Comparison of ENCODE assay signal across 14 cellular contexts in the genomic region with DNA sequence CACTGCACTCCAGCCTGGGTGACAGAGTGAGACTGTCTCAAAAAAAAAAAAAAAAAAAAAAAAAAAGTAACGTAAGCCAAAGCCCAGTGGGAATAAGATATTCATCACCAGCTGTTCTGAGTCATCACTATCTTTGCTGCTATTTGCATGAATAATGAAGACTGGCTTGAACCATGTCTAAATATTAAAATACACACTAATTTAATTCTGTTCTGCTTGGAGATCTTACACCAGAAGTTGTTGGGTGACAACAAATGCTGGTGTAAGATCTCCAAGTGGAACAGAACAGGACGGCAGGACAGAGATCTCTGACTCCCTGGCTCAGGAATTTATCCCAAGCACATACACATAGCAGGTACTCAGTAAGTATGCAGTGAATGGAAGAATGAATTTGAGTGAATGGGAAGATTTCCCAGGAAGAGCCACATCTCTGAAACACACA. TPM values are rescaled to one million over a fixed set of nuclear protein-coding genes. Genes with fewer than 3 reads are reported as not detected.
DNase-seq lines count a peak whose midpoint lies in the region; ATAC-seq and TF ChIP-seq lines count a peak whose summit lies in the region.
"Had no signal": no experiment of that assay in that cellular context is flagged by ENCODE, and none has a peak within 500 bp of the region (broad histone marks: within the 10 kb centered on the region; RNA-seq: fewer than 3 reads in every experiment).

No MANE protein-coding gene starts in this region.

- H3K27ac ChIP-seq in SK-N-SH (ENCODE audit: low read depth in 2 of 2, low read length in 1 of 2) (peak overlapping the region in 1 of 2 experiments; percentile 55; a peak in 2 of 4 replicates), dorsolateral prefrontal cortex (no peak overlapping the region)
- H3K27ac ChIP-seq: BLaER1, sigmoid colon had no signal

- H3K4me3 ChIP-seq in SK-N-SH (ENCODE audit: low read depth in 2 of 2, low read length in 1 of 2) = no peak overlapping the region
- H3K4me3 ChIP-seq in dorsolateral prefrontal cortex = no peak overlapping the region
- H3K4me3 ChIP-seq: BLaER1, sigmoid colon had no signal

- H3K4me2 ChIP-seq in SK-N-SH = no peak overlapping the region
- H3K4me2 ChIP-seq: BLaER1 had no signal

- H3K9me3 ChIP-seq in SK-N-SH = no peaks in the 10 kb centered on the region
- H3K9me3 ChIP-seq: BLaER1, sigmoid colon had no signal

- TF ChIP-seq EP300 in SK-N-SH (IDR thresholded peaks at IDR 0.05; ENCODE audit: borderline replicate concordance in 1 of 2, low read depth in 1 of 2, low read length in 1 of 2) = no peak

- H3K27me3 ChIP-seq in SK-N-SH (ENCODE audit: insufficient read depth) (0 out of 2 replicates have a peak, but pooled peaks cover 9% of the 10 kb centered on the region), dorsolateral prefrontal cortex (peaks cover 0 to 2% (median 0%) of the 10 kb centered on the region in 45 donors)
- H3K27me3 ChIP-seq: BLaER1 had no signal

- peak; percentile 35 for DNase-seq in ACHN
- DNase-seq in HK-2 (ENCODE audit: unreplicated experiment) = peak; percentile 18
- peak; percentile 59 for DNase-seq in SK-N-SH
- peak; percentile 5 for DNase-seq in fibroblast of the conjunctiva (ENCODE audit: low read depth)
- DNase-seq in dorsolateral prefrontal cortex = no peak
- no peak for DNase-seq in stimulated activated CD4-positive, alpha-beta T cell treated with anti-CD3 and anti-CD28 coated beads, Interleukin-4, amount 100 ng/mL, for 24 hours
- no peak for DNase-seq in T1000 (lab: John Stamatoyannopoulos, UW)
- DNase-seq: cerebellar nuclear complex, NCI-H2029 treated with DMSO at 0.1 percent for 48 hours, sigmoid colon had no signal

- TF ChIP-seq CTCF in SK-N-SH (IDR thresholded peaks at IDR 0.05) = no peak
- no peak for TF ChIP-seq CTCF in dorsolateral prefrontal cortex (IDR thresholded peaks at IDR 0.05 in 54 of 56, conservative IDR thresholded peaks at IDR 0.05 in 2 of 56; ENCODE audit: low read depth in 1 of 56, partially characterized antibody in 56 of 56)

- peaks cover 3 to 9% of the 10 kb centered on the region in 2 experiments; a peak in 3 of 4 replicates for H3K4me1 ChIP-seq in SK-N-SH (ENCODE audit: control insufficient read depth in 1 of 2, insufficient read depth in 2 of 2, low read depth in 1 of 2, low read length in 1 of 2)
- H3K4me1 ChIP-seq: sigmoid colon had no signal

- TF ChIP-seq RAD21 in SK-N-SH (IDR thresholded peaks at IDR 0.05; ENCODE audit: low read length) = no peak

- H3K36me3 ChIP-seq in SK-N-SH (replicated peaks in 1 of 2; ENCODE audit: control insufficient read depth in 1 of 2, insufficient read depth in 2 of 2, low read length in 1 of 2) = no peaks in the 10 kb centered on the region
- H3K36me3 ChIP-seq: BLaER1, sigmoid colon had no signal

- in situ Hi-C loops in ACHN (cut with HindIII; ENCODE audit: low pct_ligation_motif_present, low pct_unique_long_range_greater_than_20kb, low sequenced_read_pairs) = no loop called here

- H3K79me2 ChIP-seq in SK-N-SH (ENCODE audit: insufficient read depth) = no peaks in the 10 kb centered on the region

- H3F3A ChIP-seq in SK-N-SH (replicated peaks; ENCODE audit: insufficient read depth) = peaks cover 8% of the 10 kb centered on the region

- 0% methylated on average over 2 of the region's 2 CpGs for WGBS in SK-N-SH (ENCODE audit: low lambda C conversion rate)

- H2AFZ ChIP-seq in SK-N-SH (ENCODE audit: low read depth) = no peak overlapping the region

- POLR2A ChIA-PET in SK-N-SH (lab: Yijun Ruan, JAX) = no interaction called here

- no peaks in the 10 kb centered on the region for H3K9me2 ChIP-seq in SK-N-SH

- CTCF ChIA-PET in SK-N-SH (lab: Yijun Ruan, JAX) = no interaction called here

- no peak overlapping the region for H3K9ac ChIP-seq in SK-N-SH
- H3K9ac ChIP-seq: BLaER1 had no signal

- intact Hi-C loops in dorsolateral prefrontal cortex (cut with DNase I) = no loop called here

- no peak for ATAC-seq in HG02970 (IDR thresholded peaks at IDR 0.05; ENCODE audit: low FRiP score, unreplicated experiment)
- ATAC-seq: activated T-cell treated with anti-CD3 and anti-CD28 coated beads, Interleukin-2, amount 50 U/mL, for 72 hours had no signal

- H4K20me1 ChIP-seq in SK-N-SH (ENCODE audit: insufficient read depth) = no peaks in the 10 kb centered on the region
- H4K20me1 ChIP-seq: BLaER1 had no signal

TF ChIP-seq in SK-N-SH, 30 proteins besides CTCF, POLR2A, EP300 and RAD21:
- no peak for TF ChIP-seq GABPA (IDR thresholded peaks at IDR 0.05; ENCODE audit: low read depth)
- no peak for TF ChIP-seq SMC3 (IDR thresholded peaks at IDR 0.05; ENCODE audit: low read depth, low read length)
- TF ChIP-seq, protein P1, sequence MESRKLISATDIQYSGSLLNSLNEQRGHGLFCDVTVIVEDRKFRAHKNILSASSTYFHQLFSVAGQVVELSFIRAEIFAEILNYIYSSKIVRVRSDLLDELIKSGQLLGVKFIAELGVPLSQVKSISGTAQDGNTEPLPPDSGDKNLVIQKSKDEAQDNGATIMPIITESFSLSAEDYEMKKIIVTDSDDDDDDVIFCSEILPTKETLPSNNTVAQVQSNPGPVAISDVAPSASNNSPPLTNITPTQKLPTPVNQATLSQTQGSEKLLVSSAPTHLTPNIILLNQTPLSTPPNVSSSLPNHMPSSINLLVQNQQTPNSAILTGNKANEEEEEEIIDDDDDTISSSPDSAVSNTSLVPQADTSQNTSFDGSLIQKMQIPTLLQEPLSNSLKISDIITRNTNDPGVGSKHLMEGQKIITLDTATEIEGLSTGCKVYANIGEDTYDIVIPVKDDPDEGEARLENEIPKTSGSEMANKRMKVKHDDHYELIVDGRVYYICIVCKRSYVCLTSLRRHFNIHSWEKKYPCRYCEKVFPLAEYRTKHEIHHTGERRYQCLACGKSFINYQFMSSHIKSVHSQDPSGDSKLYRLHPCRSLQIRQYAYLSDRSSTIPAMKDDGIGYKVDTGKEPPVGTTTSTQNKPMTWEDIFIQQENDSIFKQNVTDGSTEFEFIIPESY (IDR thresholded peaks at IDR 0.05; ENCODE audit: borderline replicate concordance, low read depth) = no peak
- TF ChIP-seq, protein P2, sequence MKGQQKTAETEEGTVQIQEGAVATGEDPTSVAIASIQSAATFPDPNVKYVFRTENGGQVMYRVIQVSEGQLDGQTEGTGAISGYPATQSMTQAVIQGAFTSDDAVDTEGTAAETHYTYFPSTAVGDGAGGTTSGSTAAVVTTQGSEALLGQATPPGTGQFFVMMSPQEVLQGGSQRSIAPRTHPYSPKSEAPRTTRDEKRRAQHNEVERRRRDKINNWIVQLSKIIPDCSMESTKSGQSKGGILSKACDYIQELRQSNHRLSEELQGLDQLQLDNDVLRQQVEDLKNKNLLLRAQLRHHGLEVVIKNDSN (IDR thresholded peaks at IDR 0.05; ENCODE audit: borderline replicate concordance, low read depth) = no peak
- TF ChIP-seq SIN3A (IDR thresholded peaks at IDR 0.05; ENCODE audit: borderline replicate concordance, low read depth, low read length) = no peak
- TF ChIP-seq CHD2 (IDR thresholded peaks at IDR 0.05; ENCODE audit: low read length, partially characterized antibody) = no peak
- TF ChIP-seq RCOR1 (IDR thresholded peaks at IDR 0.05; ENCODE audit: low read length) = no peak
- TF ChIP-seq RFX5 (IDR thresholded peaks at IDR 0.05; ENCODE audit: low read length) = no peak
- no peak for TF ChIP-seq RXRA (IDR thresholded peaks at IDR 0.05; ENCODE audit: borderline replicate concordance, low read depth)
- TF ChIP-seq JUND (IDR thresholded peaks at IDR 0.05) = peak; percentile 83
- TF ChIP-seq FOSL2 (IDR thresholded peaks at IDR 0.05; ENCODE audit: borderline replicate concordance, low read depth) = peak; percentile 71
- TF ChIP-seq, protein P3, sequence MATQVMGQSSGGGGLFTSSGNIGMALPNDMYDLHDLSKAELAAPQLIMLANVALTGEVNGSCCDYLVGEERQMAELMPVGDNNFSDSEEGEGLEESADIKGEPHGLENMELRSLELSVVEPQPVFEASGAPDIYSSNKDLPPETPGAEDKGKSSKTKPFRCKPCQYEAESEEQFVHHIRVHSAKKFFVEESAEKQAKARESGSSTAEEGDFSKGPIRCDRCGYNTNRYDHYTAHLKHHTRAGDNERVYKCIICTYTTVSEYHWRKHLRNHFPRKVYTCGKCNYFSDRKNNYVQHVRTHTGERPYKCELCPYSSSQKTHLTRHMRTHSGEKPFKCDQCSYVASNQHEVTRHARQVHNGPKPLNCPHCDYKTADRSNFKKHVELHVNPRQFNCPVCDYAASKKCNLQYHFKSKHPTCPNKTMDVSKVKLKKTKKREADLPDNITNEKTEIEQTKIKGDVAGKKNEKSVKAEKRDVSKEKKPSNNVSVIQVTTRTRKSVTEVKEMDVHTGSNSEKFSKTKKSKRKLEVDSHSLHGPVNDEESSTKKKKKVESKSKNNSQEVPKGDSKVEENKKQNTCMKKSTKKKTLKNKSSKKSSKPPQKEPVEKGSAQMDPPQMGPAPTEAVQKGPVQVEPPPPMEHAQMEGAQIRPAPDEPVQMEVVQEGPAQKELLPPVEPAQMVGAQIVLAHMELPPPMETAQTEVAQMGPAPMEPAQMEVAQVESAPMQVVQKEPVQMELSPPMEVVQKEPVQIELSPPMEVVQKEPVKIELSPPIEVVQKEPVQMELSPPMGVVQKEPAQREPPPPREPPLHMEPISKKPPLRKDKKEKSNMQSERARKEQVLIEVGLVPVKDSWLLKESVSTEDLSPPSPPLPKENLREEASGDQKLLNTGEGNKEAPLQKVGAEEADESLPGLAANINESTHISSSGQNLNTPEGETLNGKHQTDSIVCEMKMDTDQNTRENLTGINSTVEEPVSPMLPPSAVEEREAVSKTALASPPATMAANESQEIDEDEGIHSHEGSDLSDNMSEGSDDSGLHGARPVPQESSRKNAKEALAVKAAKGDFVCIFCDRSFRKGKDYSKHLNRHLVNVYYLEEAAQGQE (IDR thresholded peaks at IDR 0.05; ENCODE audit: low read depth, low read length) = no peak
- TF ChIP-seq, protein P4, sequence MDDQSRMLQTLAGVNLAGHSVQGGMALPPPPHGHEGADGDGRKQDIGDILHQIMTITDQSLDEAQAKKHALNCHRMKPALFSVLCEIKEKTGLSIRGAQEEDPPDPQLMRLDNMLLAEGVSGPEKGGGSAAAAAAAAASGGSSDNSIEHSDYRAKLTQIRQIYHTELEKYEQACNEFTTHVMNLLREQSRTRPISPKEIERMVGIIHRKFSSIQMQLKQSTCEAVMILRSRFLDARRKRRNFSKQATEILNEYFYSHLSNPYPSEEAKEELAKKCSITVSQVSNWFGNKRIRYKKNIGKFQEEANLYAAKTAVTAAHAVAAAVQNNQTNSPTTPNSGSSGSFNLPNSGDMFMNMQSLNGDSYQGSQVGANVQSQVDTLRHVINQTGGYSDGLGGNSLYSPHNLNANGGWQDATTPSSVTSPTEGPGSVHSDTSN (IDR thresholded peaks at IDR 0.05) = peak; percentile 61
- no peak for TF ChIP-seq TAF1 (IDR thresholded peaks at IDR 0.05; ENCODE audit: borderline replicate concordance, low read depth, low read length)
- peak; percentile 65 for TF ChIP-seq TCF12 (IDR thresholded peaks at IDR 0.05)

RNA-seq across cellular contexts. Expression of a gene that starts 19.6 kb away (rescaled TPM):
- polyA plus RNA-seq in SK-N-SH (2012; rRNA removed) = not detected in 2 replicates
- under 0.01 TPM in 1 of 2 replicates, not detected in the other for polyA plus RNA-seq in SK-N-SH (2012; cell fraction: cytosol; rRNA removed)
- not detected in 2 replicates for polyA plus RNA-seq in SK-N-SH (2012; cell fraction: nucleus; rRNA removed)
- total RNA-seq in dorsolateral prefrontal cortex = 10 to 100 TPM in 89 of 120 experiments, 1 to 10 TPM in 31; 1.1 to 86.9 (median 16.6) TPM
- total RNA-seq: glomerular endothelial cell had no signal

Comparison
In these comparisons a context has a peak if more than half of its experiments do, and no peak if none do; other contexts are left out.
1. DNase-seq: peak in ACHN (single experiment), HK-2 (single experiment), SK-N-SH (single experiment) and fibroblast of the conjunctiva (single experiment); none in dorsolateral prefrontal cortex (0 of 10), stimulated activated CD4-positive, alpha-beta T cell treated with anti-CD3 and anti-CD28 coated beads, Interleukin-4, amount 100 ng/mL, for 24 hours (single experiment) and T1000 (single experiment).